Comparison of ENCODE assay signal across 1 cellular context in genomic region chr12:124680863-124681778, GRCh38.
TF ChIP-seq lines count a peak whose summit lies in the region.

No MANE protein-coding gene starts in this region.

TF ChIP-seq in HepG2, 621 proteins besides CTCF, POLR2A, EP300 and RAD21 (continued from another document):
- TF ChIP-seq ZXDC (CRISPR knock-in tag; IDR thresholded peaks at IDR 0.05) (no peak), NR2F6 (IDR thresholded peaks at IDR 0.05) (peak; percentile 57; the same call in 1 of the 2 replicates), NR2F6 (CRISPR knock-in tag; IDR thresholded peaks at IDR 0.05) (peak; percentile 65; the same call in 1 of the 2 replicates), CEBPB (IDR thresholded peaks at IDR 0.05; ENCODE audit: borderline replicate concordance, low read depth, low read length) (peak; percentile 15; the same call in 1 of the 2 replicates), ZGPAT (CRISPR knock-in tag; IDR thresholded peaks at IDR 0.05) (peak; percentile 19; the same call in 1 of the 2 replicates)
- TF ChIP-seq, protein P1, sequence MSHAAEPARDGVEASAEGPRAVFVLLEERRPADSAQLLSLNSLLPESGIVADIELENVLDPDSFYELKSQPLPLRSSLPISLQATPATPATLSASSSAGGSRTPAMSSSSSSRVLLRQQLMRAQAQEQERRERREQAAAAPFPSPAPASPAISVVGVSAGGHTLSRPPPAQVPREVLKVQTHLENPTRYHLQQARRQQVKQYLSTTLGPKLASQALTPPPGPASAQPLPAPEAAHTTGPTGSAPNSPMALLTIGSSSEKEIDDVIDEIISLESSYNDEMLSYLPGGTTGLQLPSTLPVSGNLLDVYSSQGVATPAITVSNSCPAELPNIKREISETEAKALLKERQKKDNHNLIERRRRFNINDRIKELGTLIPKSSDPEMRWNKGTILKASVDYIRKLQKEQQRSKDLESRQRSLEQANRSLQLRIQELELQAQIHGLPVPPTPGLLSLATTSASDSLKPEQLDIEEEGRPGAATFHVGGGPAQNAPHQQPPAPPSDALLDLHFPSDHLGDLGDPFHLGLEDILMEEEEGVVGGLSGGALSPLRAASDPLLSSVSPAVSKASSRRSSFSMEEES (CRISPR knock-in tag; IDR thresholded peaks at IDR 0.05), result 0 out of 2 replicates have a peak, but pooled peaks have one; percentile 14
- TF ChIP-seq, protein P2, sequence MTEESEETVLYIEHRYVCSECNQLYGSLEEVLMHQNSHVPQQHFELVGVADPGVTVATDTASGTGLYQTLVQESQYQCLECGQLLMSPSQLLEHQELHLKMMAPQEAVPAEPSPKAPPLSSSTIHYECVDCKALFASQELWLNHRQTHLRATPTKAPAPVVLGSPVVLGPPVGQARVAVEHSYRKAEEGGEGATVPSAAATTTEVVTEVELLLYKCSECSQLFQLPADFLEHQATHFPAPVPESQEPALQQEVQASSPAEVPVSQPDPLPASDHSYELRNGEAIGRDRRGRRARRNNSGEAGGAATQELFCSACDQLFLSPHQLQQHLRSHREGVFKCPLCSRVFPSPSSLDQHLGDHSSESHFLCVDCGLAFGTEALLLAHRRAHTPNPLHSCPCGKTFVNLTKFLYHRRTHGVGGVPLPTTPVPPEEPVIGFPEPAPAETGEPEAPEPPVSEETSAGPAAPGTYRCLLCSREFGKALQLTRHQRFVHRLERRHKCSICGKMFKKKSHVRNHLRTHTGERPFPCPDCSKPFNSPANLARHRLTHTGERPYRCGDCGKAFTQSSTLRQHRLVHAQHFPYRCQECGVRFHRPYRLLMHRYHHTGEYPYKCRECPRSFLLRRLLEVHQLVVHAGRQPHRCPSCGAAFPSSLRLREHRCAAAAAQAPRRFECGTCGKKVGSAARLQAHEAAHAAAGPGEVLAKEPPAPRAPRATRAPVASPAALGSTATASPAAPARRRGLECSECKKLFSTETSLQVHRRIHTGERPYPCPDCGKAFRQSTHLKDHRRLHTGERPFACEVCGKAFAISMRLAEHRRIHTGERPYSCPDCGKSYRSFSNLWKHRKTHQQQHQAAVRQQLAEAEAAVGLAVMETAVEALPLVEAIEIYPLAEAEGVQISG (CRISPR knock-in tag; IDR thresholded peaks at IDR 0.05), result peak; percentile 29; the same call in 1 of the 2 replicates
TF ChIP-seq in HepG2: peak in this region for 42.
